Comparison of ENCODE assay signal across 19 cellular contexts in the genomic region with DNA sequence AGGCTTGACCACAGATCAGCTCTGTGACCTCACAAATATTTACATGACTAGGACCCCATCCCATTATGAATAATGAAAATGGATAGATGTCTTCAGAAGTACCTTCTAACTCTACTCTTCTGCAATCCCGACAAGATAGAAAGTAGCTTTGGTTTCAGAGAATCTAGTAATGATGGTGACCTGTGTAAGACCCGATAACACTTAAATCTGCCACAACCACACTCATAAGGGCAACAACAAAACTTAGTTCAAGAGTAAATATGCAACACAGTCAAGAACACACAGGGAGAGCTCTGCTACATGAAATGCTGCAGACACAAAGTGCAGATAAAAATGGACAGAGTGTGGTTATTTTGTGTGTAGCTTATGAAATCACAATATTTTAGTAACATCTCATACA. TPM values are rescaled to one million over a fixed set of nuclear protein-coding genes. Genes with fewer than 3 reads are reported as not detected.
A peak's percentile ranks its signal among the peaks of the same experiment; 100 is the strongest.
DNase-seq lines count a peak whose midpoint lies in the region; ATAC-seq, FAIRE-seq and TF ChIP-seq lines count a peak whose summit lies in the region.
"Had no signal": no experiment of that assay in that cellular context is flagged by ENCODE, and none has a peak within 500 bp of the region (broad histone marks: within the 10 kb centered on the region; RNA-seq: fewer than 3 reads in every experiment).

No MANE protein-coding gene starts in this region.

- peak overlapping the region; percentile 26 for H3K27ac Mint-ChIP-seq in progenitor cell of endocrine pancreas
- peak overlapping the region in 1 of 6 donors; percentile 30 for H3K27ac Mint-ChIP-seq in immature natural killer cell

- H3K9me3 ChIP-seq in GM12878 (replicated peaks; ENCODE audit: control insufficient read depth, insufficient read depth, low read length): no peaks in the 10 kb centered on the region; the same call in 2 of the 3 replicates

- H4K20me1 ChIP-seq in GM12878 (ENCODE audit: control insufficient read depth, insufficient read depth): peaks cover 5% of the 10 kb centered on the region; the same call in 1 of the 2 replicates

- POLR2A ChIA-PET in GM12878 (lab: Charles Lee): interaction anchor here (0.7 to 1.7 kb wide), 4 partner anchors 9 to 35 kb away, joined by 3 to 6 read pairs (median 4); a partner anchor contains a TSS

- no peak overlapping the region for H2AFZ ChIP-seq in GM12878 (ENCODE audit: control insufficient read depth, low read depth, low read length)

- no peak for TF ChIP-seq EP300 in GM12878 (IDR thresholded peaks at IDR 0.05; ENCODE audit: borderline replicate concordance in 1 of 2, control insufficient read depth in 1 of 2, low read depth in 2 of 2, low read length in 2 of 2)

- no peak overlapping the region for H3K27ac ChIP-seq in GM12878 (ENCODE audit: control insufficient read depth, insufficient read depth)
- H3K27ac ChIP-seq: BLaER1, SK-N-MC had no signal

- ATAC-seq in HG03103 (IDR thresholded peaks at IDR 0.05; ENCODE audit: low read depth, unreplicated experiment): peak; percentile 58
- ATAC-seq in GM12878: peak; percentile 71

- SMC1A ChIA-PET in GM12878 (lab: Charles Lee; ENCODE audit: uncharacterized antibody, unreplicated experiment): interaction anchor here (0.7 to 3.4 kb wide), 11 partner anchors 9 to 617 kb away, joined by 3 to 21 read pairs (median 4); a partner anchor contains a TSS

- peaks cover 16% of the 10 kb centered on the region for H3K4me1 ChIP-seq in GM12878 (ENCODE audit: control insufficient read depth, insufficient read depth, low read length)
- H3K4me1 ChIP-seq: BLaER1 had no signal

- BruUV-seq in GM12878 (replicated peaks; lab: Mats Ljungman, UMichigan): no TSS peak

- in situ Hi-C loops in GM12878 (cut with MboI): no loop called here

- DNase-seq in GM12865 (ENCODE audit: low read depth) (peak; percentile 47), GM12878 (ENCODE audit: low read depth, low spot score) (no peak), progenitor cell of endocrine pancreas (ENCODE audit: low spot score, unreplicated experiment) (no peak), NCI-H774 (lab: John Stamatoyannopoulos, UW) (no peak), immature natural killer cell (no peak)
- no peak for DNase-seq in stimulated activated CD4-positive, alpha-beta T cell treated with anti-CD3 and anti-CD28 coated beads, Interleukin-4, amount 100 ng/mL, for 24 hours
- DNase-seq: CD8-positive, alpha-beta memory T cell; DMS53; EL; Kasumi-1; NCI-H1105; NCI-H1694; NCI-H2081 treated with DMSO at 0.1 percent for 48 hours; OCI-M1; SHP77 had no signal

- RAD21 ChIA-PET in GM12878 (lab: Charles Lee; ENCODE audit: unreplicated experiment): interaction anchor here (0.8 to 2.5 kb wide), 3 partner anchors 9 to 159 kb away, joined by 3 to 10 read pairs (median 4); a partner anchor contains a TSS

- FAIRE-seq in GM12878 (lab: Jason Lieb, UNC): no peak
- FAIRE-seq: GM12892 had no signal

- no peak for TF ChIP-seq POLR2A in GM12878 (IDR thresholded peaks at IDR 0.05; ENCODE audit: low read depth, low read length)

- CTCF ChIA-PET in GM12878 (lab: Yijun Ruan, JAX): interaction anchor here (0.9 to 1.5 kb wide), 2 partner anchors 9 to 10 kb away, joined by 3 to 5 read pairs; a partner anchor contains a TSS

- H3K4me3 ChIP-seq in GM12865 (ENCODE audit: low read depth, low read length) (no peak overlapping the region), GM12878 (no peak overlapping the region)
- H3K4me3 ChIP-seq: BLaER1, SK-N-MC had no signal

- H3K27me3 ChIP-seq in GM12878 (replicated peaks in 1 of 2; ENCODE audit: control insufficient read depth in 2 of 2, insufficient read depth in 2 of 2, low read length in 1 of 2): no peaks in the 10 kb centered on the region
- H3K27me3 ChIP-seq: BLaER1 had no signal

- WGBS in GM12878 (ENCODE audit: insufficient coverage, insufficient replicate concordance, low lambda C conversion rate, missing lambda C conversion rate): 5% methylated on average over 2 of the region's 2 CpGs

- peak overlapping the region; percentile 41 for H3K4me2 ChIP-seq in GM12878 (ENCODE audit: control insufficient read depth, insufficient read depth)
- H3K4me2 ChIP-seq: BLaER1 had no signal

- no peaks in the 10 kb centered on the region for H3K36me3 ChIP-seq in GM12878 (ENCODE audit: control insufficient read depth in 2 of 2, insufficient read depth in 2 of 2, low read length in 1 of 2)

- peaks cover 13% of the 10 kb centered on the region for H3K36me3 Mint-ChIP-seq in progenitor cell of endocrine pancreas (ENCODE audit: insufficient read depth)
- H3K36me3 Mint-ChIP-seq in immature natural killer cell: no peaks in the 10 kb centered on the region

- TF ChIP-seq RAD21 in GM12878 (IDR thresholded peaks at IDR 0.05; ENCODE audit: insufficient read depth, low read depth, low read length): no peak

- H3K9me3 Mint-ChIP-seq in progenitor cell of endocrine pancreas (ENCODE audit: low read depth) (no peaks in the 10 kb centered on the region), immature natural killer cell (no peaks in the 10 kb centered on the region)
- H3K9me3 Mint-ChIP-seq: CD8-positive, alpha-beta memory T cell had no signal

- intact Hi-C loops in GM12878 (cut with micrococcal nuclease; ENCODE audit: unreplicated experiment): no loop called here

- H3K4me1 Mint-ChIP-seq in progenitor cell of endocrine pancreas (ENCODE audit: low read depth) (peaks cover 32% of the 10 kb centered on the region), immature natural killer cell (peaks cover 48 to 75% of the 10 kb centered on the region in 2 donors)

- no peak overlapping the region for H3K4me3 Mint-ChIP-seq in progenitor cell of endocrine pancreas (ENCODE audit: low read depth)
- H3K4me3 Mint-ChIP-seq in immature natural killer cell: no peak overlapping the region

- TF ChIP-seq CTCF in GM12865 (IDR thresholded peaks at IDR 0.05; ENCODE audit: insufficient read depth, low read depth, low read length, missing control alignments): no peak
- no peak for TF ChIP-seq CTCF in GM12878 (IDR thresholded peaks at IDR 0.05 in 2 of 3, conservative IDR thresholded peaks at IDR 0.05 in 1 of 3; ENCODE audit: control insufficient read depth in 2 of 3, extremely low read depth in 1 of 3, insufficient read depth in 1 of 3, low read depth in 3 of 3, low read length in 3 of 3)
- no peak for TF ChIP-seq CTCF in progenitor cell of endocrine pancreas (IDR thresholded peaks at IDR 0.05; ENCODE audit: unreplicated experiment)

- H3K79me2 ChIP-seq in GM12878 (ENCODE audit: control insufficient read depth, insufficient read depth, low read length): peaks cover 45% of the 10 kb centered on the region

- H3K9ac ChIP-seq in GM12878 (ENCODE audit: control insufficient read depth, insufficient read depth, low read length): no peak overlapping the region
- H3K9ac ChIP-seq: BLaER1 had no signal

- H3K27me3 Mint-ChIP-seq in progenitor cell of endocrine pancreas (no peaks in the 10 kb centered on the region), immature natural killer cell (ENCODE audit: low read depth in 3 of 3) (no peaks in the 10 kb centered on the region)

TF ChIP-seq in GM12878, 131 proteins besides CTCF, POLR2A, EP300 and RAD21 (continues in another document):
- TF ChIP-seq MXI1 (IDR thresholded peaks at IDR 0.05; ENCODE audit: low read depth, low read length): no peak
- TF ChIP-seq RUNX3 (IDR thresholded peaks at IDR 0.05; ENCODE audit: low read length): peak; percentile 57; the same call in 1 of the 2 replicates
- TF ChIP-seq CREM (IDR thresholded peaks at IDR 0.05; ENCODE audit: low read depth): 0 out of 2 replicates have a peak, but pooled peaks have one; percentile 28
- TF ChIP-seq, protein P1, sequence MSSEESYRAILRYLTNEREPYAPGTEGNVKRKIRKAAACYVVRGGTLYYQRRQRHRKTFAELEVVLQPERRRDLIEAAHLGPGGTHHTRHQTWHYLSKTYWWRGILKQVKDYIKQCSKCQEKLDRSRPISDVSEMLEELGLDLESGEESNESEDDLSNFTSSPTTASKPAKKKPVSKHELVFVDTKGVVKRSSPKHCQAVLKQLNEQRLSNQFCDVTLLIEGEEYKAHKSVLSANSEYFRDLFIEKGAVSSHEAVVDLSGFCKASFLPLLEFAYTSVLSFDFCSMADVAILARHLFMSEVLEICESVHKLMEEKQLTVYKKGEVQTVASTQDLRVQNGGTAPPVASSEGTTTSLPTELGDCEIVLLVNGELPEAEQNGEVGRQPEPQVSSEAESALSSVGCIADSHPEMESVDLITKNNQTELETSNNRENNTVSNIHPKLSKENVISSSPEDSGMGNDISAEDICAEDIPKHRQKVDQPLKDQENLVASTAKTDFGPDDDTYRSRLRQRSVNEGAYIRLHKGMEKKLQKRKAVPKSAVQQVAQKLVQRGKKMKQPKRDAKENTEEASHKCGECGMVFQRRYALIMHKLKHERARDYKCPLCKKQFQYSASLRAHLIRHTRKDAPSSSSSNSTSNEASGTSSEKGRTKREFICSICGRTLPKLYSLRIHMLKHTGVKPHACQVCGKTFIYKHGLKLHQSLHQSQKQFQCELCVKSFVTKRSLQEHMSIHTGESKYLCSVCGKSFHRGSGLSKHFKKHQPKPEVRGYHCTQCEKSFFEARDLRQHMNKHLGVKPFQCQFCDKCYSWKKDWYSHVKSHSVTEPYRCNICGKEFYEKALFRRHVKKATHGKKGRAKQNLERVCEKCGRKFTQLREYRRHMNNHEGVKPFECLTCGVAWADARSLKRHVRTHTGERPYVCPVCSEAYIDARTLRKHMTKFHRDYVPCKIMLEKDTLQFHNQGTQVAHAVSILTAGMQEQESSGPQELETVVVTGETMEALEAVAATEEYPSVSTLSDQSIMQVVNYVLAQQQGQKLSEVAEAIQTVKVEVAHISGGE (CRISPR knock-in tag; IDR thresholded peaks at IDR 0.05): no peak
- no peak for TF ChIP-seq HCFC1 (IDR thresholded peaks at IDR 0.05; ENCODE audit: low read length)

RNA-seq across cellular contexts. Expression of a gene that starts 9.6 kb away (rescaled TPM):
- 309 and 346 TPM in 2 replicates for total RNA-seq in GM12878 (2013; cell fraction: nucleolus; rRNA removed)
- total RNA-seq in GM12878 (2014; rRNA removed) (19.5 and 20.7 TPM in 2 replicates), GM12878 (2014; rRNA removed; fragmentation: Illumina TruSeq; extraction: Trizol) (18.2 and 18.4 TPM in 2 replicates), GM12878 (2021) (25.5 and 27.2 TPM in 2 replicates), progenitor cell of endocrine pancreas (114 and 124 TPM in 2 replicates)
- polyA plus RNA-seq in GM12878 (2011; ENCODE audit: low read depth): 6.9 TPM
- polyA plus RNA-seq in GM12878 (2011; rRNA removed) (13.9 and 15.4 TPM in 2 replicates), GM12878 (2014; fragmentation: Illumina TruSeq; extraction: Trizol) (14.6 and 16.8 TPM in 2 replicates), GM12878 (2014; fragmentation: Nextera tagmentation; extraction: Ambion mirVana) (10 to 100 TPM in 1 of 2 experiments, 1 to 10 TPM in 1; 4.3 to 15.9 TPM), GM12878 (2014; rRNA removed) (8.9 and 10.2 TPM in 2 replicates), GM12878 (2016; fragmentation: Nextera tagmentation; extraction: Ambion mirVana) (10 to 100 TPM; 22.2 to 24.3 TPM), immature natural killer cell (10 to 100 TPM; 35.1 to 57.9 (median 42.0) TPM)
- 9.8 and 12.3 TPM in 2 replicates for polyA plus RNA-seq in GM12878 (2011; cell fraction: cytosol; rRNA removed)
- 68.3 and 78.2 TPM in 2 replicates for polyA plus RNA-seq in GM12878 (2011; cell fraction: nucleus; rRNA removed)
- 10.6 and 12.7 TPM in 2 replicates for polyA plus RNA-seq in GM12878 (2012)
- polyA minus RNA-seq in GM12878 (2011; rRNA and poly(A)+ RNA removed): 43.4 and 49.9 TPM in 2 replicates
- 7.6 and 10.3 TPM in 2 replicates for polyA minus RNA-seq in GM12878 (2011; cell fraction: cytosol; rRNA and poly(A)+ RNA removed)
- polyA minus RNA-seq in GM12878 (2011; cell fraction: nucleus; rRNA and poly(A)+ RNA removed): 84.5 and 98.4 TPM in 2 replicates
